Comparison of ENCODE assay signal across 24 cellular contexts in the genomic region with DNA sequence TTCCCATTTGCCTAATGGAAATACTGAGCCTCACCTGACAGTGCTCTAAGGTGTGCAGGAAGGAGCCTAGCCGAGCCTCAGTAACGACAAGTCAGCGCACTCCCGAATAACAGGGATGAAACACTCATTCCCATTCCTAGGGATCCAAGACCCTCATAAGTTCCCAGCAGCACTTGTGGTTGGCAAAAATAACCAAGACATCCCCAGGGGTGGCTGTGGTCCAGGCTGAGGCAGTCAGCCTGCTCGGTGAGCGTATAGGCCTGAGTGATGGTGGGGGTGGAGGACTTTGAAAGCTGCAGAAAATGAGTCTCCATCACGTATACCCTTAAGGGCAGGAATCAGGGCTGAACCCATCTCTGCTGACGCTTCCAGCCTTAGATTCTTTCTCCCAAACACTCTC.
"Had no signal": no experiment of that assay in that cellular context is flagged by ENCODE, and none has a peak within 500 bp of the region (broad histone marks: within the 10 kb centered on the region; RNA-seq: fewer than 3 reads in every experiment).

No MANE protein-coding gene starts in this region.

- DNase-seq: activated CD4-positive, alpha-beta T cell treated with anti-CD3 and anti-CD28 coated beads for 48 hours; activated CD4-positive, alpha-beta T cell treated with anti-CD3 and anti-CD28 coated beads, Interleukin-2, amount 50 U/mL, for 4 hours; activated CD4-positive, CD25-positive, alpha-beta regulatory T cell treated with anti-CD3 and anti-CD28 coated beads, Interleukin-2, amount 50 U/mL, for 72 hours; activated CD8-positive, alpha-beta memory T cell treated with anti-CD3 and anti-CD28 coated beads, Interleukin-2, amount 50 U/mL, for 48 hours; activated CD8-positive, alpha-beta T cell treated with anti-CD3 and anti-CD28 coated beads, Interleukin-2, amount 10 ng/mL, durations not matched to agents 7 days and 5 days; activated naive CD4-positive, alpha-beta T cell treated with Interleukin-2 at 50 U/mL for 16 hours; activated naive CD8-positive, alpha-beta T cell treated with anti-CD3 and anti-CD28 coated beads, Interleukin-2, amount 50 U/mL, for 24 hours; activated T-cell treated with anti-CD3 and anti-CD28 coated beads, Interleukin-2, amount 50 U/mL, for 1 hour; amniotic stem cell; body of pancreas; MG63; MV-4-11; NCI-H1092 treated with DMSO at 0.1 percent for 48 hours; NCI-H1417 treated with DMSO at 0.1 percent for 48 hours; NCI-H1694 treated with DMSO at 0.1 percent for 48 hours; NCI-H2029 treated with DMSO at 0.1 percent for 48 hours; NCI-H510A treated with DMSO at 0.1 percent for 48 hours; PC-3; SHP77 treated with DMSO at 0.1 percent for 48 hours; T-helper 17 cell; T-helper 9 cell had no signal

- H3K27ac ChIP-seq: ascending aorta, body of pancreas had no signal

- H3K4me3 ChIP-seq: ascending aorta, body of pancreas, MG63 had no signal

- ATAC-seq: activated CD8-positive, alpha-beta T cell treated with anti-CD3 and anti-CD28 coated beads, Interleukin-2, amount 10 ng/mL, durations not matched to agents 7 days and 5 days; activated naive CD4-positive, alpha-beta T cell treated with anti-CD3 and anti-CD28 coated beads, Interleukin-2, amount 50 U/mL, for 72 hours; activated naive CD8-positive, alpha-beta T cell treated with anti-CD3 and anti-CD28 coated beads, Interleukin-2, amount 50 U/mL, for 24 hours; body of pancreas; PC-3; T-helper 17 cell; WTC11 had no signal

- H3K27me3 ChIP-seq: ascending aorta, body of pancreas, MG63 had no signal

- H3K9me3 ChIP-seq: ascending aorta, body of pancreas, MG63 had no signal

- H3K4me1 ChIP-seq: ascending aorta, body of pancreas had no signal

- H3K36me3 ChIP-seq: ascending aorta, MG63 had no signal
